1 cellular context compared by ENCODE assay signal in genomic region chr22:28903719-28904118, GRCh38.
TF ChIP-seq lines count a peak whose summit lies in the region.

No MANE protein-coding gene starts in this region.

TF ChIP-seq in HCT116, 20 proteins besides CTCF, POLR2A, EP300 and RAD21 (continued from another document):
- TF ChIP-seq ZBTB33 (IDR thresholded peaks at IDR 0.05; ENCODE audit: extremely low read depth, insufficient replicate concordance, low read length) (no peak), POLR2AphosphoS5 (IDR thresholded peaks at IDR 0.05; ENCODE audit: low read depth, low read length) (no peak), SP1 (IDR thresholded peaks at IDR 0.05; ENCODE audit: low read depth) (no peak), EZH2 (IDR thresholded peaks at IDR 0.05) (no peak), SIN3A (IDR thresholded peaks at IDR 0.05; ENCODE audit: low read depth) (no peak), FOSL1 (IDR thresholded peaks at IDR 0.05; ENCODE audit: low read depth) (no peak), EGR1 (IDR thresholded peaks at IDR 0.05; ENCODE audit: low read depth) (no peak), TCF7L2 (IDR thresholded peaks at IDR 0.05; ENCODE audit: borderline replicate concordance, extremely low read depth, insufficient read depth, insufficient read length) (no peak), CEBPB (IDR thresholded peaks at IDR 0.05; ENCODE audit: low read depth) (no peak), ELF1 (IDR thresholded peaks at IDR 0.05; ENCODE audit: borderline replicate concordance, low read depth) (no peak)
